8 cellular contexts compared by ENCODE assay signal in the genomic region with DNA sequence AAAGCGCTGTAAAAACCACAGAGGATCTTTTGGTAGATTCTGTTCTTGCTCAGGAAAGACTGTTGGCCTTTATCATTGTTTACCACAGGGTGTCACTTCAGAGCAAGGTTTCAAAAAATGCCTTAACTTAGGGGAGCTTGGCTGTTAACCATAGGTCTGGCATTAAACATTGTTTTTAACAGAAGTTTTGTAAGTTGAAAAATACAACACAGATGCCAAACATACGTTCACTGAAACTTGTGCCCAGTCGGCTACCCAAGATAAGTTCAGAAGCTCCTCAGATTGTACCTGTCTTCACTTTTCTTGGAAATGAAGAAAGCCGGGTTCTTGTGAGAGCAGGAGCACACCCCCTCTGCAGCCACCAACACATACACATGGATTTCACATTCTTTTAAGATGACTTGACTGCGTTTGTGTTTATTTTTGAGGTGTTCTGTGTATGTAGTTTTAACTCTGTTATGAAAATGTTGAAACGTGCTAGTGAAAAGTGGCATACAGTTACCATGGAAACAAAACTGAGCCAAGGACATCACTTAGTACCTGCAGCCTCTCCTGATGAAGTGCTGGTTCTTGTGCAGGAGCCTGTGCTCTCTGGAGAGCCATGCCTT.
DNase-seq lines count a peak whose midpoint lies in the region; ATAC-seq, FAIRE-seq and TF ChIP-seq lines count a peak whose summit lies in the region.

No MANE protein-coding gene starts in this region.

- H2AFZ ChIP-seq in smooth muscle cell (ENCODE audit: low read depth), result no peak overlapping the region

- peak overlapping the region; percentile 61 for H3K4me2 ChIP-seq in smooth muscle cell

- 14% methylated on average over 6 of the region's 6 CpGs for WGBS in smooth muscle cell (ENCODE audit: low lambda C conversion rate)

- ATAC-seq in HG03432 (IDR thresholded peaks at IDR 0.05; ENCODE audit: unreplicated experiment) (peak; percentile 49), HG02623 (IDR thresholded peaks at IDR 0.05; ENCODE audit: unreplicated experiment) (no peak), GM18502 (IDR thresholded peaks at IDR 0.05; ENCODE audit: poor library complexity, unreplicated experiment) (no peak)

- peak; percentile 80 for DNase-seq in COLO829 (ENCODE audit: low spot score)
- peak; percentile 80 for DNase-seq in SK-MEL-5 (ENCODE audit: low read depth, low spot score)
- DNase-seq in frontal cortex (ENCODE audit: low spot score in 2 of 2), result peak in 1 of 2 donors; percentile 27
- no peak for DNase-seq in smooth muscle cell (lab: John Stamatoyannopoulos, UW; ENCODE audit: unreplicated experiment)
- no peak for DNase-seq in SHP77 treated with DMSO at 0.1 percent for 48 hours (lab: John Stamatoyannopoulos, UW)

- H3K9me3 ChIP-seq in smooth muscle cell (replicated peaks; ENCODE audit: low read depth), result no peaks in the 10 kb centered on the region

- peak overlapping the region; percentile 31 for H3K9ac ChIP-seq in smooth muscle cell (ENCODE audit: low read depth)

- FAIRE-seq in frontal cortex (lab: Jason Lieb, UNC), result peak; percentile 52

- no peaks in the 10 kb centered on the region for H3K79me2 ChIP-seq in smooth muscle cell (ENCODE audit: low read depth)

- H3K27me3 ChIP-seq in smooth muscle cell (ENCODE audit: low read depth), result no peaks in the 10 kb centered on the region

- H3F3A ChIP-seq in smooth muscle cell (ENCODE audit: low read depth), result no peaks in the 10 kb centered on the region

- peak; percentile 62 for TF ChIP-seq CTCF in smooth muscle cell (IDR thresholded peaks at IDR 0.05; ENCODE audit: borderline replicate concordance, insufficient read depth, poor library complexity, severe bottlenecking)

- no peak overlapping the region for H3K4me3 ChIP-seq in smooth muscle cell

- H4K20me1 ChIP-seq in smooth muscle cell (ENCODE audit: low read depth), result no peaks in the 10 kb centered on the region

- in situ Hi-C loops in SK-MEL-5 (cut with HindIII; ENCODE audit: low pct_unique_long_range_greater_than_20kb, low sequenced_read_pairs), result loop anchor here (10.0 kb wide), 1 partner anchor 113 kb away; no protein-coding TSS in a partner anchor

- H3K36me3 ChIP-seq in smooth muscle cell (ENCODE audit: low read depth), result no peaks in the 10 kb centered on the region

- H3K27ac ChIP-seq in smooth muscle cell (ENCODE audit: low read depth), result peak overlapping the region; percentile 51

- no peaks in the 10 kb centered on the region for H3K4me1 ChIP-seq in smooth muscle cell (ENCODE audit: low read depth)

Comparison
In these comparisons a context has a peak if more than half of its experiments do, and no peak if none do; other contexts are left out.
1. DNase-seq: peak in COLO829 (single experiment) and SK-MEL-5 (single experiment); none in smooth muscle cell (single experiment) and SHP77 treated with DMSO at 0.1 percent for 48 hours (single experiment).